In the genomic region with DNA sequence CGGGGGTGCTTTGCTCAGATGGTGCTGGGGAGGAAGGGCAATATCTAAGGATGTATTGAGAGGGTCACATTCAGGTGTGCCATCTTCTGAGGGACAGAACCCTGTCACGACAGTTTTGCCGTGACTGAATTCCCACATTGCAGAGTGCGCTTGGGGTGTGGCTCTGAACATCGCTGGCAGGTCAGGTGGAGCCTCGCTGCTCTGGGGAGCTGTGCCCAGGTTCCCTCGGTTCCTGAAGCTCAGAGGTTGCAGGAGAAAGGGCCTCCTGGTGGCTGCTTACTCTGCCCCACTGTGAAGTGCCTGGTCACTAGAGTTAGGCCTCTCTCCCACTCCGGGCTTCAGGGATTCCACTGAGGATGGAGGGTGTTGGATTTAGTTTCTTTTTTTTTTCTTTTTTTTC, we compare ENCODE assay signal across 18 cellular contexts. TPM values are rescaled to one million over a fixed set of nuclear protein-coding genes. Genes with fewer than 3 reads are reported as not detected.
DNase-seq lines count a peak whose midpoint lies in the region; ATAC-seq and TF ChIP-seq lines count a peak whose summit lies in the region.
"Had no signal": no experiment of that assay in that cellular context is flagged by ENCODE, and none has a peak within 500 bp of the region (broad histone marks: within the 10 kb centered on the region; RNA-seq: fewer than 3 reads in every experiment).

No MANE protein-coding gene starts in this region.

- H3K4me3 ChIP-seq in CD8-positive, alpha-beta T cell (ENCODE audit: low read depth, low read length), result peak overlapping the region; percentile 2
- H3K4me3 ChIP-seq: smooth muscle cell had no signal

- no peaks in the 10 kb centered on the region for H3K9me3 ChIP-seq in CD8-positive, alpha-beta T cell (ENCODE audit: low read length)

- TF ChIP-seq CTCF in CD8-positive, alpha-beta T cell (IDR thresholded peaks at IDR 0.05), result no peak
- no peak for TF ChIP-seq CTCF in neural crest cell (conservative IDR thresholded peaks at IDR 0.05)

- POLR2A ChIA-PET in CD8-positive, alpha-beta T cell (lab: Charles Lee), result interaction anchor here (0.6 to 1.3 kb wide), 2 partner anchors 49 to 69 kb away, joined by 3 read pairs; no protein-coding TSS in a partner anchor
- POLR2A ChIA-PET in activated naive CD8-positive, alpha-beta T cell treated with anti-CD3 and anti-CD28 coated beads, Interleukin-2, amount 10 ng/mL, durations not matched to agents 7 days and 5 days (lab: Charles Lee), result interaction anchor here (1.0 to 2.4 kb wide), 3 partner anchors 16 to 19 kb away, joined by 4 to 13 read pairs (median 4); no protein-coding TSS in a partner anchor

- peak overlapping the region; percentile 8 for H3K27ac ChIP-seq in CD8-positive, alpha-beta T cell (ENCODE audit: low read depth, low read length)
- H3K27ac ChIP-seq: epithelial cell of prostate had no signal

- no peaks in the 10 kb centered on the region for H3K27me3 ChIP-seq in CD8-positive, alpha-beta T cell (ENCODE audit: insufficient read depth, low read length)
- H3K27me3 ChIP-seq: dorsolateral prefrontal cortex had no signal

- H3K27ac Mint-ChIP-seq in activated CD4-positive, alpha-beta T cell treated with anti-CD3 and anti-CD28 coated beads, Interleukin-2, amount 10 ng/mL, durations not matched to agents 24 days and 14 days, result no peak overlapping the region
- peak overlapping the region; percentile 96 for H3K27ac Mint-ChIP-seq in CD8-positive, alpha-beta T cell
- peak overlapping the region; percentile 95 for H3K27ac Mint-ChIP-seq in activated naive CD8-positive, alpha-beta T cell treated with anti-CD3 and anti-CD28 coated beads, Interleukin-2, amount 10 ng/mL, durations not matched to agents 7 days and 5 days
- H3K27ac Mint-ChIP-seq in neural crest cell (ENCODE audit: unreplicated experiment), result peak overlapping the region; percentile 27

- CTCF ChIA-PET in CD8-positive, alpha-beta T cell (lab: Charles Lee), result interaction anchor here (1.0 to 2.9 kb wide), 5 partner anchors 12 to 196 kb away, joined by 3 to 12 read pairs (median 7); no protein-coding TSS in a partner anchor

- peak overlapping the region; percentile 46 for H3K4me3 Mint-ChIP-seq in activated CD4-positive, alpha-beta T cell treated with anti-CD3 and anti-CD28 coated beads, Interleukin-2, amount 10 ng/mL, durations not matched to agents 24 days and 14 days
- H3K4me3 Mint-ChIP-seq in CD8-positive, alpha-beta T cell, result peak overlapping the region; percentile 75
- H3K4me3 Mint-ChIP-seq in activated naive CD8-positive, alpha-beta T cell treated with anti-CD3 and anti-CD28 coated beads, Interleukin-2, amount 10 ng/mL, durations not matched to agents 7 days and 5 days, result peak overlapping the region; percentile 81
- no peak overlapping the region for H3K4me3 Mint-ChIP-seq in neural crest cell

- intact Hi-C loops in activated CD4-positive, alpha-beta T cell treated with anti-CD3 and anti-CD28 coated beads, Interleukin-2, amount 10 ng/mL, durations not matched to agents 24 days and 14 days (cut with micrococcal nuclease), result no loop called here
- intact Hi-C loops in CD8-positive, alpha-beta T cell (cut with DNase I, micrococcal nuclease), result loop anchor here in 1 of 2 experiments (2.0 to 5.0 kb wide), 2 partner anchors 14 to 50 kb away; a partner anchor contains a TSS

- no peaks in the 10 kb centered on the region for H3K27me3 Mint-ChIP-seq in activated CD4-positive, alpha-beta T cell treated with anti-CD3 and anti-CD28 coated beads, Interleukin-2, amount 10 ng/mL, durations not matched to agents 24 days and 14 days
- H3K27me3 Mint-ChIP-seq in CD8-positive, alpha-beta T cell (ENCODE audit: low read depth), result no peaks in the 10 kb centered on the region
- no peaks in the 10 kb centered on the region for H3K27me3 Mint-ChIP-seq in activated naive CD8-positive, alpha-beta T cell treated with anti-CD3 and anti-CD28 coated beads, Interleukin-2, amount 10 ng/mL, durations not matched to agents 7 days and 5 days
- H3K27me3 Mint-ChIP-seq in neural crest cell (ENCODE audit: low read depth), result no peaks in the 10 kb centered on the region

- ATAC-seq in CD8-positive, alpha-beta T cell, result no peak
- ATAC-seq in activated naive CD8-positive, alpha-beta T cell treated with anti-CD3 and anti-CD28 coated beads, Interleukin-2, amount 10 ng/mL, durations not matched to agents 7 days and 5 days (ENCODE audit: low read depth), result no peak
- ATAC-seq in GM18498 (IDR thresholded peaks at IDR 0.05; ENCODE audit: unreplicated experiment) (no peak), HG03175 (IDR thresholded peaks at IDR 0.05; ENCODE audit: unreplicated experiment) (no peak), left lobe of liver (no peak)

- H3K4me1 ChIP-seq in CD8-positive, alpha-beta T cell (ENCODE audit: insufficient read depth, low read length), result peaks cover 88% of the 10 kb centered on the region

- H3K9me3 Mint-ChIP-seq in activated CD4-positive, alpha-beta T cell treated with anti-CD3 and anti-CD28 coated beads, Interleukin-2, amount 10 ng/mL, durations not matched to agents 24 days and 14 days, result no peaks in the 10 kb centered on the region
- H3K9me3 Mint-ChIP-seq in CD8-positive, alpha-beta T cell, result no peaks in the 10 kb centered on the region
- no peaks in the 10 kb centered on the region for H3K9me3 Mint-ChIP-seq in activated naive CD8-positive, alpha-beta T cell treated with anti-CD3 and anti-CD28 coated beads, Interleukin-2, amount 10 ng/mL, durations not matched to agents 7 days and 5 days
- peaks cover 3% of the 10 kb centered on the region for H3K9me3 Mint-ChIP-seq in neural crest cell

- DNase-seq in activated CD4-positive, alpha-beta T cell treated with anti-CD3 and anti-CD28 coated beads, Interleukin-2, amount 10 ng/mL, durations not matched to agents 24 days and 14 days, result no peak
- DNase-seq in activated CD4-positive, alpha-beta T cell treated with anti-CD3 and anti-CD28 coated beads, Interleukin-2, amount 50 U/mL, for 1 hour, result no peak
- no peak for DNase-seq in CD8-positive, alpha-beta T cell
- no peak for DNase-seq in activated naive CD8-positive, alpha-beta T cell treated with anti-CD3 and anti-CD28 coated beads, Interleukin-2, amount 10 ng/mL, durations not matched to agents 7 days and 5 days
- DNase-seq in neural crest cell (ENCODE audit: low read depth, low spot score) (no peak), left lobe of liver (ENCODE audit: low spot score) (no peak)
- DNase-seq: activated CD4-positive, alpha-beta T cell treated with anti-CD3 and anti-CD28 coated beads, Interleukin-2, amount 50 U/mL, for 48 hours; caudate nucleus; GDM1; NCI-H1694 treated with DMSO at 0.1 percent for 48 hours; OCI-M1; Right ventricle myocardium superior; stimulated activated CD4-positive, alpha-beta T cell treated with anti-CD3 and anti-CD28 coated beads, Interleukin-4, amount 100 ng/mL, for 1 hour had no signal

- H3K36me3 ChIP-seq in CD8-positive, alpha-beta T cell (ENCODE audit: insufficient read depth, low read length), result no peaks in the 10 kb centered on the region

- H3K4me1 Mint-ChIP-seq in activated CD4-positive, alpha-beta T cell treated with anti-CD3 and anti-CD28 coated beads, Interleukin-2, amount 10 ng/mL, durations not matched to agents 24 days and 14 days, result peaks cover 29% of the 10 kb centered on the region
- H3K4me1 Mint-ChIP-seq in CD8-positive, alpha-beta T cell (ENCODE audit: low read depth), result peaks cover 93% of the 10 kb centered on the region
- H3K4me1 Mint-ChIP-seq in activated naive CD8-positive, alpha-beta T cell treated with anti-CD3 and anti-CD28 coated beads, Interleukin-2, amount 10 ng/mL, durations not matched to agents 7 days and 5 days, result peaks cover 75% of the 10 kb centered on the region
- H3K4me1 Mint-ChIP-seq in neural crest cell, result peaks cover 44% of the 10 kb centered on the region

- H3K36me3 Mint-ChIP-seq in activated CD4-positive, alpha-beta T cell treated with anti-CD3 and anti-CD28 coated beads, Interleukin-2, amount 10 ng/mL, durations not matched to agents 24 days and 14 days (ENCODE audit: low read depth), result peaks cover 1% of the 10 kb centered on the region
- H3K36me3 Mint-ChIP-seq in CD8-positive, alpha-beta T cell, result peaks cover 32% of the 10 kb centered on the region
- H3K36me3 Mint-ChIP-seq in activated naive CD8-positive, alpha-beta T cell treated with anti-CD3 and anti-CD28 coated beads, Interleukin-2, amount 10 ng/mL, durations not matched to agents 7 days and 5 days, result peaks cover 23% of the 10 kb centered on the region
- peaks cover 22% of the 10 kb centered on the region for H3K36me3 Mint-ChIP-seq in neural crest cell (ENCODE audit: low read depth)

RNA-seq across cellular contexts. Expression of a gene that starts 51.5 kb away (rescaled TPM):
- total RNA-seq in activated CD4-positive, alpha-beta T cell treated with anti-CD3 and anti-CD28 coated beads, Interleukin-2, amount 10 ng/mL, durations not matched to agents 24 days and 14 days, result 1.8 and 1.9 TPM in 2 replicates
- total RNA-seq in CD8-positive, alpha-beta T cell, result 100 to 1,000 TPM; 106 to 108 TPM
- total RNA-seq in activated naive CD8-positive, alpha-beta T cell treated with anti-CD3 and anti-CD28 coated beads, Interleukin-2, amount 10 ng/mL, durations not matched to agents 7 days and 5 days, result 10 to 100 TPM; 65.1 to 66.0 TPM
- total RNA-seq in neural crest cell, result 78.6 and 79.9 TPM in 2 replicates
- total RNA-seq in left lobe of liver, result 0.28 TPM

Comparison
In these comparisons a context has a peak if more than half of its experiments do, and no peak if none do; other contexts are left out.
1. RNA of a gene that starts 51.5 kb away (total RNA-seq): 106 to 108 TPM in CD8-positive, alpha-beta T cell, 78.6 to 79.9 TPM in neural crest cell and 65.1 to 66.0 TPM in activated naive CD8-positive, alpha-beta T cell treated with anti-CD3 and anti-CD28 coated beads, Interleukin-2, amount 10 ng/mL, durations not matched to agents 7 days and 5 days; 1.8 to 1.9 TPM in activated CD4-positive, alpha-beta T cell treated with anti-CD3 and anti-CD28 coated beads, Interleukin-2, amount 10 ng/mL, durations not matched to agents 24 days and 14 days and 0.28 TPM in left lobe of liver (single experiment); every median in the first group is over 10 times any median in the second.